Comparison of ENCODE assay signal across 19 cellular contexts in genomic region chr13:68727788-68728187, GRCh38.
A peak's percentile ranks its signal among the peaks of the same experiment; 100 is the strongest.
DNase-seq lines count a peak whose midpoint lies in the region; ATAC-seq, FAIRE-seq and TF ChIP-seq lines count a peak whose summit lies in the region.
"Had no signal": no experiment of that assay in that cellular context is flagged by ENCODE, and none has a peak within 500 bp of the region (broad histone marks: within the 10 kb centered on the region; RNA-seq: fewer than 3 reads in every experiment).

No MANE protein-coding gene starts in this region.

- H3K4me3 Mint-ChIP-seq in astrocyte (ENCODE audit: unreplicated experiment) = no peak overlapping the region
- no peak overlapping the region for H3K4me3 Mint-ChIP-seq in T-helper 17 cell
- H3K4me3 Mint-ChIP-seq: CD4-positive, alpha-beta memory T cell had no signal

- intact Hi-C loops in vagina (cut with DNase I) = no loop called here

- no peaks in the 10 kb centered on the region for H4K20me1 ChIP-seq in astrocyte (ENCODE audit: insufficient read depth, low read length)

- DNase-seq in DMS 273 (lab: John Stamatoyannopoulos, UW; ENCODE audit: unreplicated experiment) (peak; percentile 18), DMS 273 treated with DMSO at 0.1 percent for 48 hours (lab: John Stamatoyannopoulos, UW) (no peak), NCI-H2081 treated with DMSO at 0.1 percent for 48 hours (lab: John Stamatoyannopoulos, UW) (peak; percentile 17), astrocyte (ENCODE audit: low read depth) (no peak), pons (ENCODE audit: low spot score) (peak; percentile 16), substantia nigra (lab: John Stamatoyannopoulos, UW) (no peak), vagina (ENCODE audit: extremely low spot score in 2 of 2) (no peak), T-helper 17 cell (no peak)
- DNase-seq: CD4-positive, alpha-beta memory T cell; GF-D8; NCI-H1048; NCI-H1694 treated with DMSO at 0.1 percent for 48 hours; NCI-H526 treated with DMSO at 0.1 percent for 48 hours; SJCRH30 had no signal

- no peak for TF ChIP-seq CTCF in astrocyte (IDR thresholded peaks at IDR 0.05; ENCODE audit: insufficient read depth, low read depth, low read length)
- no peak for TF ChIP-seq CTCF in vagina (IDR thresholded peaks at IDR 0.05)

- no peaks in the 10 kb centered on the region for H3K36me3 ChIP-seq in astrocyte (ENCODE audit: insufficient read depth, low read length)
- H3K36me3 ChIP-seq in vagina = no peaks in the 10 kb centered on the region
- H3K36me3 ChIP-seq: SJCRH30 had no signal

- H3K4me3 ChIP-seq in astrocyte (ENCODE audit: insufficient read depth, low read depth, low read length) (no peak overlapping the region), vagina (no peak overlapping the region)
- H3K4me3 ChIP-seq: SJCRH30 had no signal

- ATAC-seq in T-helper 17 cell = no peak

- no peak overlapping the region for H3K27ac Mint-ChIP-seq in astrocyte (ENCODE audit: unreplicated experiment)
- no peak overlapping the region for H3K27ac Mint-ChIP-seq in T-helper 17 cell
- H3K27ac Mint-ChIP-seq: CD4-positive, alpha-beta memory T cell had no signal

- H3K9me3 ChIP-seq in astrocyte (ENCODE audit: insufficient read depth, low read depth, low read length) (no peaks in the 10 kb centered on the region), vagina (no peaks in the 10 kb centered on the region), T-helper 17 cell (ENCODE audit: control insufficient read depth, low read length, poor library complexity, severe bottlenecking) (no peaks in the 10 kb centered on the region)
- H3K9me3 ChIP-seq: SJCRH30 had no signal

- no peak overlapping the region for H3K4me2 ChIP-seq in astrocyte (ENCODE audit: low read length)
- H3K4me2 ChIP-seq: KMS-11 had no signal

- no peaks in the 10 kb centered on the region for H3K79me2 ChIP-seq in astrocyte (ENCODE audit: insufficient read depth, low read length)

- no peak for FAIRE-seq in astrocyte (lab: Jason Lieb, UNC)
- FAIRE-seq: GM12891, GM18507 had no signal

- no peaks in the 10 kb centered on the region for H3K4me1 ChIP-seq in astrocyte (ENCODE audit: insufficient read depth, low read length)
- no peaks in the 10 kb centered on the region for H3K4me1 ChIP-seq in vagina
- H3K4me1 ChIP-seq: SJCRH30 had no signal

- H3K9ac ChIP-seq in astrocyte (ENCODE audit: low read length) = no peak overlapping the region
- H3K9ac ChIP-seq: KMS-11 had no signal

- no peak overlapping the region for H3K27ac ChIP-seq in astrocyte (ENCODE audit: low read depth, low read length)
- H3K27ac ChIP-seq in substantia nigra (ENCODE audit: low read depth, low read length, poor library complexity, severe bottlenecking) = no peak overlapping the region
- no peak overlapping the region for H3K27ac ChIP-seq in vagina
- H3K27ac ChIP-seq: 22Rv1, KMS-11, RWPE1, SJCRH30 had no signal

- H2AFZ ChIP-seq in astrocyte (ENCODE audit: low read depth, low read length) = peak overlapping the region; percentile 21

- TF ChIP-seq POLR2A in vagina (IDR thresholded peaks at IDR 0.05) = no peak

- no peaks in the 10 kb centered on the region for H3K27me3 ChIP-seq in astrocyte (ENCODE audit: insufficient read depth, low read length)
- H3K27me3 ChIP-seq in vagina = no peaks in the 10 kb centered on the region
- H3K27me3 ChIP-seq: SJCRH30 had no signal

- H3K36me3 Mint-ChIP-seq in astrocyte (ENCODE audit: low read depth, unreplicated experiment) (no peaks in the 10 kb centered on the region), T-helper 17 cell (ENCODE audit: low read depth) (no peaks in the 10 kb centered on the region)
- H3K36me3 Mint-ChIP-seq: CD4-positive, alpha-beta memory T cell had no signal

- H3K4me1 Mint-ChIP-seq in astrocyte (ENCODE audit: low read depth, unreplicated experiment) (no peaks in the 10 kb centered on the region), T-helper 17 cell (no peaks in the 10 kb centered on the region)
- H3K4me1 Mint-ChIP-seq: CD4-positive, alpha-beta memory T cell had no signal

- no peaks in the 10 kb centered on the region for H3K27me3 Mint-ChIP-seq in astrocyte (ENCODE audit: low read depth, unreplicated experiment)
- H3K27me3 Mint-ChIP-seq in T-helper 17 cell = no peaks in the 10 kb centered on the region
- H3K27me3 Mint-ChIP-seq: CD4-positive, alpha-beta memory T cell had no signal

- no peaks in the 10 kb centered on the region for H3K9me3 Mint-ChIP-seq in astrocyte (ENCODE audit: unreplicated experiment)

Comparison
In these comparisons a context has a peak if more than half of its experiments do, and no peak if none do; other contexts are left out.
1. DNase-seq: peak in DMS 273 (single experiment), NCI-H2081 treated with DMSO at 0.1 percent for 48 hours (single experiment) and pons (single experiment); none in DMS 273 treated with DMSO at 0.1 percent for 48 hours (single experiment), astrocyte (single experiment), substantia nigra (0 of 49), vagina (0 of 2) and T-helper 17 cell (0 of 3).